1 cellular context compared by ENCODE assay signal in the genomic region with DNA sequence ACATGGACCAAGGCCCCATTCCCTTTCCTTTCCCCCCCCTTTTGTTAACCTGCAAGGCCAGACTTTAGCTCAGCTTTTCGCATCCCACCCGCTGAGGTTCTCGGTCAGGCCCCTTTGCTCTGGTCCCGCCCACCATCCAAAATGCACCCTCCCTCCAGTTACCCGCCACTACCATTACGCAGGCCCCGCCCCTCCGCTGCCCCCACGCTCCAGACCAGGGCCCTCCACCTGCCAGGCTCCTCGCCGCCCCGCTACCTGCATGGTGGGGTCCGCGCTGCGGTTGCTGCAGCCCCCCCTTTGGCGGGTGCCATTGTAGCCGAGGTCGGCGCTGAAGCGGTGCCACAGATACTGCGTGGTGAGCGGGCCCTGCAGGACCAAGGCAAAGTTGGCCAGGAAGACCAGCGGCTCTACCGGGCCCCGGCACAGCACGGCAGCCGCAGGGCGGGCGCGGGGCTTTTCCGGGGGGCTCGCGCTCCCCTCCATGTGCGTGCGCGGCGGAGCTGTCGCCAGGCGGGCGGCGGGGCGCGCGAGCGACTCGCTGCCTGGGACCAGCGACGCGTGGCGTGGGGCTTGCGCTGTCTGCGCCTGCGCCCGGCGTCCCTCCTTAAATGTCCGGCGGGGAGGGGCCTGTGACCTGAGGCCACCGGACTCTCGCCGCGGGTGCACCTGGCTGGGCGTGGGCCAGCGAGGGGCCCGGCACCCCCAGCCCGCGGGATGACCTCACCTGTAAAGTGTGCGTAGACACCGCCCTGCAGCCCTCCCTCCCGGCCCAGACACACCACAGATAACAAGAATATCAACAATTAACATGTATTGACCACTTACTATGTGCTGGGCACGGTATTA.
A peak's percentile ranks its signal among the peaks of the same experiment; 100 is the strongest.
TF ChIP-seq lines count a peak whose summit lies in the region.

Gene SLC46A1, minus strand, starts transcription at position 581 of the 846 bp plus-strand sequence. Its CDS starts 98 bp downstream, at position 483.

TF ChIP-seq in HCT116, 20 proteins besides CTCF, POLR2A, EP300 and RAD21 (continued from another document):
- TF ChIP-seq, protein P1, sequence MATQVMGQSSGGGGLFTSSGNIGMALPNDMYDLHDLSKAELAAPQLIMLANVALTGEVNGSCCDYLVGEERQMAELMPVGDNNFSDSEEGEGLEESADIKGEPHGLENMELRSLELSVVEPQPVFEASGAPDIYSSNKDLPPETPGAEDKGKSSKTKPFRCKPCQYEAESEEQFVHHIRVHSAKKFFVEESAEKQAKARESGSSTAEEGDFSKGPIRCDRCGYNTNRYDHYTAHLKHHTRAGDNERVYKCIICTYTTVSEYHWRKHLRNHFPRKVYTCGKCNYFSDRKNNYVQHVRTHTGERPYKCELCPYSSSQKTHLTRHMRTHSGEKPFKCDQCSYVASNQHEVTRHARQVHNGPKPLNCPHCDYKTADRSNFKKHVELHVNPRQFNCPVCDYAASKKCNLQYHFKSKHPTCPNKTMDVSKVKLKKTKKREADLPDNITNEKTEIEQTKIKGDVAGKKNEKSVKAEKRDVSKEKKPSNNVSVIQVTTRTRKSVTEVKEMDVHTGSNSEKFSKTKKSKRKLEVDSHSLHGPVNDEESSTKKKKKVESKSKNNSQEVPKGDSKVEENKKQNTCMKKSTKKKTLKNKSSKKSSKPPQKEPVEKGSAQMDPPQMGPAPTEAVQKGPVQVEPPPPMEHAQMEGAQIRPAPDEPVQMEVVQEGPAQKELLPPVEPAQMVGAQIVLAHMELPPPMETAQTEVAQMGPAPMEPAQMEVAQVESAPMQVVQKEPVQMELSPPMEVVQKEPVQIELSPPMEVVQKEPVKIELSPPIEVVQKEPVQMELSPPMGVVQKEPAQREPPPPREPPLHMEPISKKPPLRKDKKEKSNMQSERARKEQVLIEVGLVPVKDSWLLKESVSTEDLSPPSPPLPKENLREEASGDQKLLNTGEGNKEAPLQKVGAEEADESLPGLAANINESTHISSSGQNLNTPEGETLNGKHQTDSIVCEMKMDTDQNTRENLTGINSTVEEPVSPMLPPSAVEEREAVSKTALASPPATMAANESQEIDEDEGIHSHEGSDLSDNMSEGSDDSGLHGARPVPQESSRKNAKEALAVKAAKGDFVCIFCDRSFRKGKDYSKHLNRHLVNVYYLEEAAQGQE (IDR thresholded peaks at IDR 0.05; ENCODE audit: low read depth): no peak
- no peak for TF ChIP-seq SP1 (IDR thresholded peaks at IDR 0.05; ENCODE audit: low read depth)
- TF ChIP-seq TCF7L2 (IDR thresholded peaks at IDR 0.05; ENCODE audit: borderline replicate concordance, extremely low read depth, insufficient read depth, insufficient read length): peak; percentile 43
- TF ChIP-seq ZFX (IDR thresholded peaks at IDR 0.05): peak; percentile 85
- TF ChIP-seq ELF1 (IDR thresholded peaks at IDR 0.05; ENCODE audit: borderline replicate concordance, low read depth): no peak
- no peak for TF ChIP-seq SIN3A (IDR thresholded peaks at IDR 0.05; ENCODE audit: low read depth)
- no peak for TF ChIP-seq FOSL1 (IDR thresholded peaks at IDR 0.05; ENCODE audit: low read depth)
- TF ChIP-seq ZBTB33 (IDR thresholded peaks at IDR 0.05; ENCODE audit: extremely low read depth, insufficient replicate concordance, low read length): no peak
- TF ChIP-seq, protein P2, sequence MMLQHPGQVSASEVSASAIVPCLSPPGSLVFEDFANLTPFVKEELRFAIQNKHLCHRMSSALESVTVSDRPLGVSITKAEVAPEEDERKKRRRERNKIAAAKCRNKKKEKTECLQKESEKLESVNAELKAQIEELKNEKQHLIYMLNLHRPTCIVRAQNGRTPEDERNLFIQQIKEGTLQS (IDR thresholded peaks at IDR 0.05): no peak
- no peak for TF ChIP-seq EZH2phosphoT487 (IDR thresholded peaks at IDR 0.05; ENCODE audit: borderline replicate concordance)
- no peak for TF ChIP-seq YY1 (IDR thresholded peaks at IDR 0.05; ENCODE audit: extremely low read depth, insufficient replicate concordance, low read depth, low read length)
- peak; percentile 67 for TF ChIP-seq POLR2AphosphoS5 (IDR thresholded peaks at IDR 0.05; ENCODE audit: low read depth, low read length)
- TF ChIP-seq EZH2 (IDR thresholded peaks at IDR 0.05): no peak
